ENCODE assay signal across 9 cellular contexts in genomic region chr2:27080140-27080469, GRCh38. TPM values are rescaled to one million over a fixed set of nuclear protein-coding genes. Genes with fewer than 3 reads are reported as not detected.
DNase-seq lines count a peak whose midpoint lies in the region; ATAC-seq and TF ChIP-seq lines count a peak whose summit lies in the region.
"Had no signal": no experiment of that assay in that cellular context is flagged by ENCODE, and none has a peak within 500 bp of the region (broad histone marks: within the 10 kb centered on the region; RNA-seq: fewer than 3 reads in every experiment).

No MANE protein-coding gene starts in this region.

- no peak for TF ChIP-seq POLR2A in testis (IDR thresholded peaks at IDR 0.05)

- H3K4me2 ChIP-seq in PC-9 = no peak overlapping the region

- H3F3A ChIP-seq in PC-9 (ENCODE audit: insufficient read depth, low read depth) = peaks cover 10% of the 10 kb centered on the region; the same call in 1 of the 2 replicates

- TF ChIP-seq CTCF in brain (conservative IDR thresholded peaks at IDR 0.05) (no peak), mesothelial cell of epicardium (IDR thresholded peaks at IDR 0.05; ENCODE audit: unreplicated experiment) (no peak), testis (IDR thresholded peaks at IDR 0.05) (no peak), PC-9 (conservative IDR thresholded peaks at IDR 0.05) (no peak)

- no peaks in the 10 kb centered on the region for H3K27me3 Mint-ChIP-seq in activated CD8-positive, alpha-beta memory T cell treated with anti-CD3 and anti-CD28 coated beads, Interleukin-2, amount 10 ng/mL, durations not matched to agents 7 days and 5 days
- no peaks in the 10 kb centered on the region for H3K27me3 Mint-ChIP-seq in brain
- H3K27me3 Mint-ChIP-seq in mesothelial cell of epicardium (ENCODE audit: low read depth) = no peaks in the 10 kb centered on the region

- H3K27me3 ChIP-seq in testis = no peaks in the 10 kb centered on the region
- H3K27me3 ChIP-seq in PC-9 (ENCODE audit: insufficient read depth, low read depth) = peaks cover 18% of the 10 kb centered on the region

- CTCF ChIA-PET in activated CD8-positive, alpha-beta memory T cell treated with anti-CD3 and anti-CD28 coated beads, Interleukin-2, amount 10 ng/mL, durations not matched to agents 7 days and 5 days (lab: Charles Lee) = interaction anchor here (1.3 to 2.3 kb wide), 3 partner anchors 9 to 30 kb away, joined by 4 to 12 read pairs (median 8); partner anchors contain the start of gene OST4
- CTCF ChIA-PET in PC-9 (lab: Charles Lee) = interaction anchor here (0.6 kb wide), 1 partner anchor 158 kb away, joined by 3 read pairs; no protein-coding TSS in a partner anchor

- H3K4me3 ChIP-seq in testis (peak overlapping the region; percentile 55 to 68), PC-9 (no peak overlapping the region)

- peaks cover 39% of the 10 kb centered on the region for H3K4me1 Mint-ChIP-seq in activated CD8-positive, alpha-beta memory T cell treated with anti-CD3 and anti-CD28 coated beads, Interleukin-2, amount 10 ng/mL, durations not matched to agents 7 days and 5 days
- H3K4me1 Mint-ChIP-seq in brain (peaks cover 72% of the 10 kb centered on the region), mesothelial cell of epicardium (peaks cover 45% of the 10 kb centered on the region)

- POLR2A ChIA-PET in PC-9 (lab: Charles Lee; ENCODE audit: unreplicated experiment) = no interaction called here

- H4K20me1 ChIP-seq in PC-9 (ENCODE audit: insufficient read depth) = no peaks in the 10 kb centered on the region

- 45 to 73% methylated on average over 2 to 7 of the region's 7 CpGs for WGBS in testis, 2 donors

- ATAC-seq in activated CD8-positive, alpha-beta memory T cell treated with anti-CD3 and anti-CD28 coated beads, Interleukin-2, amount 10 ng/mL, durations not matched to agents 7 days and 5 days = no peak
- ATAC-seq in HG03439 (IDR thresholded peaks at IDR 0.05; ENCODE audit: unreplicated experiment) = no peak

- no peaks in the 10 kb centered on the region for H3K9me2 ChIP-seq in PC-9 (ENCODE audit: insufficient read depth)

- no peak overlapping the region for H2AFZ ChIP-seq in PC-9

- no peaks in the 10 kb centered on the region for H3K9me3 Mint-ChIP-seq in activated CD8-positive, alpha-beta memory T cell treated with anti-CD3 and anti-CD28 coated beads, Interleukin-2, amount 10 ng/mL, durations not matched to agents 7 days and 5 days (ENCODE audit: low read depth)
- H3K9me3 Mint-ChIP-seq in brain (no peaks in the 10 kb centered on the region), mesothelial cell of epicardium (no peaks in the 10 kb centered on the region)

- H3K4me1 ChIP-seq in testis = peaks cover 24% of the 10 kb centered on the region
- H3K4me1 ChIP-seq in PC-9 (replicated peaks; ENCODE audit: insufficient read depth) = peaks cover 9% of the 10 kb centered on the region

- H3K4me3 Mint-ChIP-seq in activated CD8-positive, alpha-beta memory T cell treated with anti-CD3 and anti-CD28 coated beads, Interleukin-2, amount 10 ng/mL, durations not matched to agents 7 days and 5 days = no peak overlapping the region
- H3K4me3 Mint-ChIP-seq in brain = peak overlapping the region in 4 of 5 experiments; percentile 34 to 85 (median 72)
- peak overlapping the region; percentile 77 for H3K4me3 Mint-ChIP-seq in mesothelial cell of epicardium

- H3K36me3 ChIP-seq in testis (ENCODE audit: low read depth, missing control alignments) (no peaks in the 10 kb centered on the region), PC-9 (ENCODE audit: low read depth) (no peaks in the 10 kb centered on the region)

- H3K36me3 Mint-ChIP-seq in activated CD8-positive, alpha-beta memory T cell treated with anti-CD3 and anti-CD28 coated beads, Interleukin-2, amount 10 ng/mL, durations not matched to agents 7 days and 5 days = no peaks in the 10 kb centered on the region
- H3K36me3 Mint-ChIP-seq in brain (no peaks in the 10 kb centered on the region), mesothelial cell of epicardium (no peaks in the 10 kb centered on the region)

- peak overlapping the region; percentile 42 for H3K27ac Mint-ChIP-seq in activated CD8-positive, alpha-beta memory T cell treated with anti-CD3 and anti-CD28 coated beads, Interleukin-2, amount 10 ng/mL, durations not matched to agents 7 days and 5 days
- H3K27ac Mint-ChIP-seq in brain (peak overlapping the region; percentile 10 to 92 (median 75)), mesothelial cell of epicardium (peak overlapping the region; percentile 59)

- H3K79me2 ChIP-seq in PC-9 (ENCODE audit: low read depth) = no peaks in the 10 kb centered on the region

- H3K27ac ChIP-seq in testis (peak overlapping the region; percentile 74 to 76), PC-9 (no peak overlapping the region)

- DNase-seq in activated CD8-positive, alpha-beta memory T cell treated with anti-CD3 and anti-CD28 coated beads, Interleukin-2, amount 10 ng/mL, durations not matched to agents 7 days and 5 days = no peak
- DNase-seq in activated CD8-positive, alpha-beta memory T cell treated with anti-CD3 and anti-CD28 coated beads, Interleukin-2, amount 50 U/mL, for 48 hours = no peak
- DNase-seq in mesothelial cell of epicardium (ENCODE audit: low spot score in 2 of 2, unreplicated experiment in 2 of 2) (no peak), testis (no peak), kidney glomerular epithelial cell (lab: John Stamatoyannopoulos, UW) (no peak), PC-9 (no peak)
- DNase-seq: small intestine had no signal

- no peaks in the 10 kb centered on the region for H3K9me3 ChIP-seq in testis
- no peaks in the 10 kb centered on the region for H3K9me3 ChIP-seq in PC-9 (ENCODE audit: insufficient read depth, low read depth)

- no TSS peak for BruUV-seq in PC-9 (replicated peaks; lab: Mats Ljungman, UMichigan)

- intact Hi-C loops in testis (cut with DNase I; ENCODE audit: low total_unique reads) = loop anchor here (10.0 kb wide), 1 partner anchor 135 kb away; the partner anchor contains the start of genes ATRAID, CAD and SLC5A6
- intact Hi-C loops in PC-9 (cut with micrococcal nuclease; ENCODE audit: unreplicated experiment) = no loop called here

RNA-seq across cellular contexts. Expression of gene EMILIN1, which starts 1.7 kb away (rescaled TPM):
- total RNA-seq in activated CD8-positive, alpha-beta memory T cell treated with anti-CD3 and anti-CD28 coated beads, Interleukin-2, amount 10 ng/mL, durations not matched to agents 7 days and 5 days = under 1 TPM; 0.75 to 0.79 TPM
- 6.2 TPM for polyA plus RNA-seq in brain (ENCODE audit: insufficient read depth, low read depth, low replicate concordance)
- 170 to 179 TPM (median 172 TPM) in 3 replicates for total RNA-seq in mesothelial cell of epicardium
- 10 to 100 TPM; 29.2 to 50.7 TPM for total RNA-seq in testis
- 35.9 TPM for polyA plus RNA-seq in testis (ENCODE audit: insufficient read depth, low read depth, low replicate concordance)
- 0.83 and 1.6 TPM in 2 replicates for total RNA-seq in PC-9 (2021)

RNA-seq across cellular contexts. Expression of gene KHK, which starts 6.5 kb away (rescaled TPM):
- total RNA-seq in activated CD8-positive, alpha-beta memory T cell treated with anti-CD3 and anti-CD28 coated beads, Interleukin-2, amount 10 ng/mL, durations not matched to agents 7 days and 5 days = 1 to 10 TPM; 8.0 to 8.8 TPM
- polyA plus RNA-seq in brain (ENCODE audit: insufficient read depth, low read depth, low replicate concordance) (9.2 TPM), testis (ENCODE audit: insufficient read depth, low read depth, low replicate concordance) (11.5 TPM)
- total RNA-seq in mesothelial cell of epicardium (3.3 to 4.1 TPM (median 3.6 TPM) in 3 replicates), testis (10 to 100 TPM in 1 of 2 donors, 1 to 10 TPM in 1; 5.3 to 13.4 TPM), PC-9 (2021) (4.4 and 10.4 TPM in 2 replicates)

RNA-seq across cellular contexts. Expression of gene OST4, which starts 8.7 kb away (rescaled TPM):
- total RNA-seq in activated CD8-positive, alpha-beta memory T cell treated with anti-CD3 and anti-CD28 coated beads, Interleukin-2, amount 10 ng/mL, durations not matched to agents 7 days and 5 days = 100 to 1,000 TPM; 248 to 318 TPM
- polyA plus RNA-seq in brain (ENCODE audit: insufficient read depth, low read depth, low replicate concordance) (361 TPM), testis (ENCODE audit: insufficient read depth, low read depth, low replicate concordance) (297 TPM)
- total RNA-seq in mesothelial cell of epicardium (254 to 263 TPM (median 257 TPM) in 3 replicates), testis (100 to 1,000 TPM; 220 to 262 TPM), PC-9 (2021) (165 and 166 TPM in 2 replicates)

RNA-seq across cellular contexts. Expression of gene AGBL5, which starts 28.6 kb away (rescaled TPM):
- total RNA-seq in activated CD8-positive, alpha-beta memory T cell treated with anti-CD3 and anti-CD28 coated beads, Interleukin-2, amount 10 ng/mL, durations not matched to agents 7 days and 5 days = 10 to 100 TPM; 13.8 to 15.1 TPM
- 70.8 TPM for polyA plus RNA-seq in brain (ENCODE audit: insufficient read depth, low read depth, low replicate concordance)
- 40.5 to 45.0 TPM (median 43.2 TPM) in 3 replicates for total RNA-seq in mesothelial cell of epicardium
- total RNA-seq in testis = 100 to 1,000 TPM; 227 to 294 TPM
- polyA plus RNA-seq in testis (ENCODE audit: insufficient read depth, low read depth, low replicate concordance) = 784 TPM
- 63.2 and 64.0 TPM in 2 replicates for total RNA-seq in PC-9 (2021)

RNA-seq across cellular contexts. Expression of gene CGREF1, which starts 38.8 kb away (rescaled TPM):
- 1 to 10 TPM; 1.1 to 2.5 TPM for total RNA-seq in activated CD8-positive, alpha-beta memory T cell treated with anti-CD3 and anti-CD28 coated beads, Interleukin-2, amount 10 ng/mL, durations not matched to agents 7 days and 5 days
- polyA plus RNA-seq in brain (ENCODE audit: insufficient read depth, low read depth, low replicate concordance) (8.4 TPM), testis (ENCODE audit: insufficient read depth, low read depth, low replicate concordance) (7.4 TPM)
- total RNA-seq in mesothelial cell of epicardium (1.5 to 3.0 TPM (median 1.8 TPM) in 3 replicates), testis (10 to 100 TPM in 1 of 2 donors, 1 to 10 TPM in 1; 6.6 to 11.1 TPM), PC-9 (2021) (0.37 TPM in 1 of 2 replicates, not detected in the other)

Comparison
In these comparisons a context has a peak if more than half of its experiments do, and no peak if none do; other contexts are left out.
1. RNA of gene EMILIN1, which starts 1.7 kb away (total RNA-seq): 170 to 179 TPM in mesothelial cell of epicardium and 29.2 to 50.7 TPM in testis; 0.83 to 1.6 TPM in PC-9 and 0.75 to 0.79 TPM in activated CD8-positive, alpha-beta memory T cell treated with anti-CD3 and anti-CD28 coated beads, Interleukin-2, amount 10 ng/mL, durations not matched to agents 7 days and 5 days; every median in the first group is over 10 times any median in the second.
2. Peak in every context shown above with its lines, with median percentiles within 50 percentile points of each other: H3K27ac Mint-ChIP-seq.